ENCODE assay signal across 1 cellular context in genomic region chr5:150542933-150543445, GRCh38.
TF ChIP-seq lines count a peak whose summit lies in the region.

No MANE protein-coding gene starts in this region.

TF ChIP-seq in HepG2, 621 proteins besides CTCF, POLR2A, EP300 and RAD21 (continued from another document and continues in another):
- 0 out of 2 replicates have a peak, but pooled peaks have one; percentile 28 for TF ChIP-seq NFAT5 (CRISPR knock-in tag; IDR thresholded peaks at IDR 0.05)
- no peak for TF ChIP-seq RBM39 (IDR thresholded peaks at IDR 0.05; ENCODE audit: low read depth, low read length, poor library complexity, severe bottlenecking)
- no peak for TF ChIP-seq RFX1 (IDR thresholded peaks at IDR 0.05)
- TF ChIP-seq JDP2 (CRISPR knock-in tag; IDR thresholded peaks at IDR 0.05; ENCODE audit: borderline replicate concordance): peak; percentile 86; the same call in 1 of the 2 replicates
- TF ChIP-seq NFIC (IDR thresholded peaks at IDR 0.05; ENCODE audit: low read length): peak; percentile 94
- no peak for TF ChIP-seq EZH2 (conservative IDR thresholded peaks at IDR 0.05; ENCODE audit: low read depth, low read length)
- TF ChIP-seq ZNF605 (CRISPR knock-in tag; IDR thresholded peaks at IDR 0.05): peak; percentile 94
- TF ChIP-seq ZNF205 (CRISPR knock-in tag; IDR thresholded peaks at IDR 0.05): peak; percentile 97
- TF ChIP-seq ZNF772 (CRISPR knock-in tag; IDR thresholded peaks at IDR 0.05): peak; percentile 94
- TF ChIP-seq ARNT (IDR thresholded peaks at IDR 0.05): no peak
- TF ChIP-seq STAT6 (CRISPR knock-in tag; IDR thresholded peaks at IDR 0.05; ENCODE audit: borderline replicate concordance): peak; percentile 91; the same call in 1 of the 2 replicates
- TF ChIP-seq ZNF33A (CRISPR knock-in tag; IDR thresholded peaks at IDR 0.05; ENCODE audit: borderline replicate concordance): 0 out of 2 replicates have a peak, but pooled peaks have one; percentile 39
- TF ChIP-seq AFF4 (CRISPR knock-in tag; IDR thresholded peaks at IDR 0.05): 0 out of 2 replicates have a peak, but pooled peaks have one; percentile 36
- no peak for TF ChIP-seq ATF5 (CRISPR knock-in tag; IDR thresholded peaks at IDR 0.05; ENCODE audit: low read depth)
- peak; percentile 92; the same call in 1 of the 2 replicates for TF ChIP-seq ZNF281 (CRISPR knock-in tag; IDR thresholded peaks at IDR 0.05; ENCODE audit: borderline replicate concordance)
- no peak for TF ChIP-seq FOXO4 (CRISPR knock-in tag; conservative IDR thresholded peaks at IDR 0.05)
- TF ChIP-seq ZFP90 (CRISPR knock-in tag; IDR thresholded peaks at IDR 0.05; ENCODE audit: borderline replicate concordance): peak; percentile 90; the same call in 1 of the 2 replicates
- no peak for TF ChIP-seq ZNF20 (CRISPR knock-in tag; IDR thresholded peaks at IDR 0.05)
- TF ChIP-seq BRF2 (CRISPR knock-in tag; IDR thresholded peaks at IDR 0.05): no peak; the same call in 1 of the 2 replicates
- TF ChIP-seq ZFP36L2 (CRISPR knock-in tag; IDR thresholded peaks at IDR 0.05): no peak
- no peak for TF ChIP-seq ZNF75D (CRISPR knock-in tag; IDR thresholded peaks at IDR 0.05; ENCODE audit: borderline replicate concordance)
- TF ChIP-seq ZUFSP (CRISPR knock-in tag; IDR thresholded peaks at IDR 0.05; ENCODE audit: borderline replicate concordance): no peak
- TF ChIP-seq ZNF691 (CRISPR knock-in tag; IDR thresholded peaks at IDR 0.05; ENCODE audit: borderline replicate concordance, low read depth): peak; percentile 99
- no peak for TF ChIP-seq HNRNPLL (IDR thresholded peaks at IDR 0.05; ENCODE audit: low read depth, low read length, poor library complexity, severe bottlenecking)
- TF ChIP-seq GLI4 (CRISPR knock-in tag; IDR thresholded peaks at IDR 0.05; ENCODE audit: borderline replicate concordance): no peak
- no peak for TF ChIP-seq TBP (CRISPR knock-in tag; IDR thresholded peaks at IDR 0.05)
- no peak for TF ChIP-seq MATR3 (CRISPR knock-in tag; IDR thresholded peaks at IDR 0.05)
- TF ChIP-seq SCMH1 (CRISPR knock-in tag; IDR thresholded peaks at IDR 0.05; ENCODE audit: borderline replicate concordance): no peak
- no peak for TF ChIP-seq SRSF1 (optimal IDR thresholded peaks at IDR 0.05; ENCODE audit: low read depth, low read length)
- TF ChIP-seq ZNF546 (CRISPR knock-in tag; conservative IDR thresholded peaks at IDR 0.05): 0 out of 2 replicates have a peak, but pooled peaks have one; percentile 73
- no peak for TF ChIP-seq SRF (IDR thresholded peaks at IDR 0.05; ENCODE audit: low read depth, low read length)
- peak; percentile 86 for TF ChIP-seq TBX3 (IDR thresholded peaks at IDR 0.05; ENCODE audit: borderline replicate concordance)
- no peak for TF ChIP-seq ZBTB44 (CRISPR knock-in tag; IDR thresholded peaks at IDR 0.05)
- TF ChIP-seq AKAP8 (CRISPR knock-in tag; IDR thresholded peaks at IDR 0.05): peak; percentile 93
- peak; percentile 89; the same call in 1 of the 2 replicates for TF ChIP-seq GZF1 (CRISPR knock-in tag; IDR thresholded peaks at IDR 0.05)
